23 cellular contexts compared by ENCODE assay signal in the genomic region with DNA sequence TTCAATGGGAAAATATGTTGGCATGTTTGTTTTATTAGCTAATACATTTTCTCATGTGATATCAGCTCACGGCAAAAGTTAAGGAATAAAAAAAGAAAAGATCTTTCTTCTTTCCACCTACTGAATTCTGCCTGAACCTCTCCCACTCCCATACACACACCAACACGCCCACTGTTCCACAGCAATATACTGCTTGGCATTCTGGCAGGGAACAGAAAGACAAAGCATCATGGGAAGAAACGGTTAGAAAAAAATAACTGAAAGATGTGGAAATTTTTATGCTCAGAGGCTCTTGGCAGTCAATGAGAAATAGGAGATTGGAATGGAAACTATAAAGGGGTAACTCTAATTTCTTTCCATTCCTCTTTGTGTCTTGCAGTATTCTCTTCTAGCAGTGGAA.
DNase-seq lines count a peak whose midpoint lies in the region; ATAC-seq and TF ChIP-seq lines count a peak whose summit lies in the region.
"Had no signal": no experiment of that assay in that cellular context is flagged by ENCODE, and none has a peak within 500 bp of the region (broad histone marks: within the 10 kb centered on the region; RNA-seq: fewer than 3 reads in every experiment).

No MANE protein-coding gene starts in this region.

- intact Hi-C loops in dorsolateral prefrontal cortex (cut with DNase I) = no loop called here
- intact Hi-C loops in head of caudate nucleus (cut with DNase I) = no loop called here
- intact Hi-C loops in lower leg skin (cut with DNase I; ENCODE audit: low total_unique reads) = loop anchor here (1.0 kb wide), 1 partner anchor 27 kb away; no protein-coding TSS in a partner anchor

- H3K4me3 ChIP-seq in HEK293 (ENCODE audit: low read depth, low read length) = no peak overlapping the region
- H3K4me3 ChIP-seq in dorsolateral prefrontal cortex = no peak overlapping the region
- H3K4me3 ChIP-seq in lower leg skin (ENCODE audit: low read depth, poor library complexity, severe bottlenecking) = no peak overlapping the region
- H3K4me3 ChIP-seq: A549, SJSA1 had no signal

- TF ChIP-seq POLR2A in lower leg skin (IDR thresholded peaks at IDR 0.05) = no peak

- no peaks in the 10 kb centered on the region for H3K9me3 ChIP-seq in HEK293 (ENCODE audit: control insufficient read depth, insufficient read depth, low read depth, low read length)
- H3K9me3 ChIP-seq: A549, SJSA1 had no signal

- POLR2A ChIA-PET in HEK293 (lab: Yijun Ruan, JAX) = interaction anchor here (0.6 kb wide), 1 partner anchor 269 kb away, joined by 3 read pairs; no protein-coding TSS in a partner anchor

- no peaks in the 10 kb centered on the region for H3K36me3 ChIP-seq in HEK293 (ENCODE audit: control insufficient read depth in 2 of 2, insufficient read depth in 1 of 2, low read length in 2 of 2)
- H3K36me3 ChIP-seq: SJSA1 had no signal

- DNase-seq in dorsolateral prefrontal cortex = peak in 3 of 10 donors; percentile 32 to 52 (median 34)
- peak in 39 of 42 donors; percentile 4 to 83 (median 42) for DNase-seq in head of caudate nucleus
- DNase-seq in stromal cell of bone marrow (ENCODE audit: low read depth) = peak; percentile 4
- DNase-seq in lower leg skin (ENCODE audit: low spot score in 2 of 2) = no peak
- DNase-seq in DMS79 treated with DMSO at 0.1 percent for 48 hours (lab: John Stamatoyannopoulos, UW) = no peak
- DNase-seq: CD8-positive, alpha-beta memory T cell; DND-41; H9; HFFc6; KBM-7; MV-4-11; NCI-H1105; NCI-H1436 treated with DMSO at 0.1 percent for 48 hours; NCI-H1930; NCI-H2107; NCI-H526 treated with DMSO at 0.1 percent for 48 hours; Right ventricle myocardium superior; RPMI8226 had no signal

- H3K4me1 ChIP-seq in HEK293 (ENCODE audit: control insufficient read depth, insufficient read depth, low read length) = no peaks in the 10 kb centered on the region
- H3K4me1 ChIP-seq: A549, SJSA1 had no signal

- H3K27me3 ChIP-seq in dorsolateral prefrontal cortex = no peaks in the 10 kb centered on the region
- H3K27me3 ChIP-seq: SJSA1 had no signal

- ATAC-seq in HG03135 (IDR thresholded peaks at IDR 0.05; ENCODE audit: unreplicated experiment) = no peak
- ATAC-seq: A549 had no signal

- CTCF ChIA-PET in HEK293 (lab: Yijun Ruan, JAX) = no interaction called here

- H3K27ac ChIP-seq in HEK293 (ENCODE audit: extremely low read depth, low read depth, low read length) (no peak overlapping the region), dorsolateral prefrontal cortex (peak overlapping the region in 47 of 59 donors; percentile 6 to 84 (median 66))
- H3K27ac ChIP-seq: A549, C4-2B, SJSA1 had no signal

- TF ChIP-seq CTCF in HEK293 (tag by site-specific recombination; IDR thresholded peaks at IDR 0.05) (no peak), dorsolateral prefrontal cortex (IDR thresholded peaks at IDR 0.05 in 54 of 56, conservative IDR thresholded peaks at IDR 0.05 in 2 of 56; ENCODE audit: low read depth in 1 of 56, partially characterized antibody in 56 of 56) (no peak), lower leg skin (IDR thresholded peaks at IDR 0.05) (no peak)

- 54 to 62% methylated on average over 3 of the region's 3 CpGs for WGBS in lower leg skin, 2 donors

TF ChIP-seq in HEK293, 187 proteins besides CTCF, POLR2A, EP300 and RAD21:
- 0 out of 2 replicates have a peak, but pooled peaks have one; percentile 14 for TF ChIP-seq EGR2 (tag by site-specific recombination; IDR thresholded peaks at IDR 0.05; ENCODE audit: low read depth)
- no peak for TF ChIP-seq ZNF266 (tag by site-specific recombination; IDR thresholded peaks at IDR 0.05; ENCODE audit: low read depth)
- TF ChIP-seq ZNF223 (tag by site-specific recombination; IDR thresholded peaks at IDR 0.05) = no peak
- TF ChIP-seq, protein P1, sequence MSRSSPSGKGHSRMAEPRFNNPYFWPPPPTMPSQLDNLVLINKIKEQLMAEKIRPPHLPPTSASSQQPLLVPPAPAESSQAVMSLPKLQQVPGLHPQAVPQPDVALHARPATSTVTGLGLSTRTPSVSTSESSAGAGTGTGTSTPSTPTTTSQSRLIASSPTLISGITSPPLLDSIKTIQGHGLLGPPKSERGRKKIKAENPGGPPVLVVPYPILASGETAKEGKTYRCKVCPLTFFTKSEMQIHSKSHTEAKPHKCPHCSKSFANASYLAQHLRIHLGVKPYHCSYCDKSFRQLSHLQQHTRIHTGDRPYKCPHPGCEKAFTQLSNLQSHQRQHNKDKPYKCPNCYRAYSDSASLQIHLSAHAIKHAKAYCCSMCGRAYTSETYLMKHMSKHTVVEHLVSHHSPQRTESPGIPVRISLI (tag by site-specific recombination; IDR thresholded peaks at IDR 0.05) = no peak
- TF ChIP-seq, protein P2, sequence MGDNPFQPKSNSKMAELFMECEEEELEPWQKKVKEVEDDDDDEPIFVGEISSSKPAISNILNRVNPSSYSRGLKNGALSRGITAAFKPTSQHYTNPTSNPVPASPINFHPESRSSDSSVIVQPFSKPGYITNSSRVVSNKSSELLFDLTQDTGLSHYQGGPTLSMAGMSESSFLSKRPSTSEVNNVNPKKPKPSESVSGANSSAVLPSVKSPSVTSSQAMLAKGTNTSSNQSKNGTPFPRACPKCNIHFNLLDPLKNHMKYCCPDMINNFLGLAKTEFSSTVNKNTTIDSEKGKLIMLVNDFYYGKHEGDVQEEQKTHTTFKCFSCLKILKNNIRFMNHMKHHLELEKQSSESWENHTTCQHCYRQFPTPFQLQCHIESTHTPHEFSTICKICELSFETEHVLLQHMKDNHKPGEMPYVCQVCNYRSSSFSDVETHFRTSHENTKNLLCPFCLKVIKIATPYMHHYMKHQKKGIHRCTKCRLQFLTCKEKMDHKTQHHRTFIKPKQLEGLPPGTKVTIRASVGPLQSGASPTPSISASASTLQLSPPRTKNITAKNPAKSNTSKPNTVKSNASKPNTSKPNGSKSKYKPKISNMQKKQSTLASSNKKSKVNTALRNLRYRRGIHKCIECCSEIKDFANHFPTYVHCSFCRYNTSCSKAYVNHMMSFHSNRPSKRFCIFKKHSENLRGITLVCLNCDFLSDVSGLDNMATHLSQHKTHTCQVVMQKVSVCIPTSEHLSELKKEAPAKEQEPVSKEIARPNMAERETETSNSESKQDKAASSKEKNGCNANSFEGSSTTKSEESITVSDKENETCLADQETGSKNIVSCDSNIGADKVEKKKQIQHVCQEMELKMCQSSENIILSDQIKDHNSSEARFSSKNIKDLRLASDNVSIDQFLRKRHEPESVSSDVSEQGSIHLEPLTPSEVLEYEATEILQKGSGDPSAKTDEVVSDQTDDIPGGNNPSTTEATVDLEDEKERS (tag by site-specific recombination; IDR thresholded peaks at IDR 0.05) = no peak
TF ChIP-seq in HEK293: peak in this region for 1.

Comparison
In these comparisons a context has a peak if more than half of its experiments do, and no peak if none do; other contexts are left out.
1. DNase-seq: peak in head of caudate nucleus (39 of 42) and stromal cell of bone marrow (single experiment); none in lower leg skin (0 of 2) and DMS79 treated with DMSO at 0.1 percent for 48 hours (single experiment).